Comparison of ENCODE assay signal across 10 cellular contexts in genomic region chr10:132665946-132666732, GRCh38.
DNase-seq lines count a peak whose midpoint lies in the region; ATAC-seq and TF ChIP-seq lines count a peak whose summit lies in the region.
"Had no signal": no experiment of that assay in that cellular context is flagged by ENCODE, and none has a peak within 500 bp of the region (broad histone marks: within the 10 kb centered on the region; RNA-seq: fewer than 3 reads in every experiment).

No MANE protein-coding gene starts in this region.

- H3K4me3 ChIP-seq in astrocyte of the cerebellum (ENCODE audit: low read depth, low read length) = no peak overlapping the region
- no peak overlapping the region for H3K4me3 ChIP-seq in mucosa of descending colon

- intact Hi-C loops in mucosa of descending colon (cut with DNase I, micrococcal nuclease) = no loop called here

- H3K4me1 ChIP-seq in mucosa of descending colon (ENCODE audit: low read depth) = no peaks in the 10 kb centered on the region

- in situ Hi-C loops in astrocyte of the cerebellum (cut with HindIII; ENCODE audit: low sequenced_read_pairs) = no loop called here

- ATAC-seq in mucosa of descending colon = peak; percentile 51

- DNase-seq in EL (peak; percentile 94), LHCN-M2 (ENCODE audit: low read depth) (peak; percentile 85), astrocyte of the cerebellum (ENCODE audit: low read depth) (peak; percentile 20), mucosa of descending colon (no peak), NCI-H748 (lab: John Stamatoyannopoulos, UW; ENCODE audit: unreplicated experiment) (no peak), COR-L47 (lab: John Stamatoyannopoulos, UW) (no peak), SK-N-DZ (ENCODE audit: low spot score) (no peak), GOT3 (lab: John Stamatoyannopoulos, UW) (no peak)
- DNase-seq: anterior cingulate cortex, left cardiac atrium had no signal

- H3K36me3 ChIP-seq in mucosa of descending colon (ENCODE audit: low read depth) = no peaks in the 10 kb centered on the region

- no peak for TF ChIP-seq CTCF in astrocyte of the cerebellum (IDR thresholded peaks at IDR 0.05; ENCODE audit: low read depth, low read length, missing control alignments)
- no peak for TF ChIP-seq CTCF in mucosa of descending colon (IDR thresholded peaks at IDR 0.05)

- no peaks in the 10 kb centered on the region for H3K9me3 ChIP-seq in mucosa of descending colon

Comparison
In these comparisons a context has a peak if more than half of its experiments do, and no peak if none do; other contexts are left out.
1. DNase-seq: peak in EL (single experiment), LHCN-M2 (single experiment) and astrocyte of the cerebellum (single experiment); none in mucosa of descending colon (0 of 3), NCI-H748 (single experiment), COR-L47 (single experiment), SK-N-DZ (single experiment) and GOT3 (single experiment).